Comparison of ENCODE assay signal across 8 cellular contexts in the genomic region with DNA sequence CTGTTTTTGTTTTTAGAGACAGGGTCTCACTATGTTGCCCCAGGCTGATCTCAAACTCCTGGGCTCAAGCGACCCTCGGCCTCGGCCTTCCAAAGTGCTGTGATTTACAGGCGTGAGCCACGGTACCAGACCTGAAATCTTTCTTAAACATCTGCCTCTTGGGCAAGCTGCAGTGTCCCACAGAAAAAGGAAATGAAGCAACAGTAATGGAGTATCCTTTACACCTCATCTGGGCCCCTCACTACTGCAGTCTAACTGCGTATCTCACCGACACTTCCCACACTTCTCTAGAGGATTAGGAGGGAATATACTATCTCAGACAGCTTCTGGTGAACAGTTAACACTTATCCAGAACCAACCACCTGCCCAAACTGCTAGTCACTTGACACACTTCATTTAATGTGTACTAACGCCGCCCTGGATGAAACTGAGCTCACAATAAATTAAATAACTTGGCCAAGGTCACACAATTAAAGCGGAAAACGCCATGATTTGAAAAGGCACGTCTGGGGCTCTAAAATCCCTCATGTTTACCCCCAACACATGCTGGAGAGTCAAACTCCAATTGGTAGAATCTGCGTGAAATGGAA. TPM values are rescaled to one million over a fixed set of nuclear protein-coding genes. Genes with fewer than 3 reads are reported as not detected.
DNase-seq lines count a peak whose midpoint lies in the region; ATAC-seq and TF ChIP-seq lines count a peak whose summit lies in the region.

No MANE protein-coding gene starts in this region.

- peaks cover 2% of the 10 kb centered on the region for H3K27me3 Mint-ChIP-seq in chondrocyte (ENCODE audit: low read depth)

- H2AFZ ChIP-seq in OCI-LY3 (ENCODE audit: low read depth, low read length), result no peak overlapping the region

- H3K27ac Mint-ChIP-seq in chondrocyte (ENCODE audit: unreplicated experiment), result peak overlapping the region; percentile 100

- peaks cover 5% of the 10 kb centered on the region for H3K36me3 Mint-ChIP-seq in chondrocyte (ENCODE audit: low read depth)

- H3K9me3 ChIP-seq in OCI-LY3 (ENCODE audit: insufficient read depth, low read length), result no peaks in the 10 kb centered on the region
- no peaks in the 10 kb centered on the region for H3K9me3 ChIP-seq in mucosa of stomach (ENCODE audit: control insufficient read depth, low read length)

- H3K4me1 ChIP-seq in OCI-LY3 (ENCODE audit: low read length) (peaks cover 22% of the 10 kb centered on the region), mucosa of stomach (ENCODE audit: control insufficient read depth, insufficient read depth, low read length) (peaks cover 11% of the 10 kb centered on the region)

- TF ChIP-seq CTCF in OCI-LY3 (IDR thresholded peaks at IDR 0.05; ENCODE audit: low read depth, low read length), result no peak
- no peak for TF ChIP-seq CTCF in chondrocyte (IDR thresholded peaks at IDR 0.05)

- H3K9me3 Mint-ChIP-seq in chondrocyte (ENCODE audit: low read depth), result no peaks in the 10 kb centered on the region

- DNase-seq in DMS53 (lab: John Stamatoyannopoulos, UW) (peak; percentile 20), DMS53 treated with DMSO at 0.1 percent for 48 hours (lab: John Stamatoyannopoulos, UW; ENCODE audit: unreplicated experiment) (no peak), chondrocyte (ENCODE audit: low spot score) (no peak), NCI-H1092 treated with DMSO at 0.1 percent for 48 hours (lab: John Stamatoyannopoulos, UW) (no peak), NCI-H226 (no peak)

- no peak for ATAC-seq in HG02884 (IDR thresholded peaks at IDR 0.05; ENCODE audit: unreplicated experiment)

- peak overlapping the region; percentile 90 for H3K27ac ChIP-seq in OCI-LY3 (ENCODE audit: low read length)

- H3K4me2 ChIP-seq in OCI-LY3 (ENCODE audit: low read length), result peak overlapping the region; percentile 84

- H3K4me1 Mint-ChIP-seq in chondrocyte (ENCODE audit: low read depth), result peaks cover 49% of the 10 kb centered on the region

- peaks cover 61% of the 10 kb centered on the region for H3K79me2 ChIP-seq in OCI-LY3 (ENCODE audit: low read length)

- peak overlapping the region; percentile 94 for H3K9ac ChIP-seq in OCI-LY3 (ENCODE audit: low read length)
- H3K9ac ChIP-seq in mucosa of stomach (ENCODE audit: low read length), result peak overlapping the region; percentile 96

- peaks cover 2% of the 10 kb centered on the region; the same call in 1 of the 2 replicates for H3K27me3 ChIP-seq in OCI-LY3 (ENCODE audit: low read depth, low read length)
- no peaks in the 10 kb centered on the region for H3K27me3 ChIP-seq in mucosa of stomach (ENCODE audit: control insufficient read depth, insufficient read depth, low read length)

- H3K36me3 ChIP-seq in OCI-LY3 (replicated peaks; ENCODE audit: low read depth, low read length), result peaks cover 4% of the 10 kb centered on the region
- no peaks in the 10 kb centered on the region for H3K36me3 ChIP-seq in mucosa of stomach (ENCODE audit: control insufficient read depth, insufficient read depth, low read length)

- H3K4me3 Mint-ChIP-seq in chondrocyte (ENCODE audit: unreplicated experiment), result peak overlapping the region; percentile 78

- H3K4me3 ChIP-seq in OCI-LY3 (ENCODE audit: low read length) (peak overlapping the region; percentile 97), mucosa of stomach (ENCODE audit: low read length) (peak overlapping the region; percentile 95)

- peaks cover 26% of the 10 kb centered on the region for H4K20me1 ChIP-seq in OCI-LY3 (ENCODE audit: insufficient read depth, low read length)

RNA-seq across cellular contexts. Expression of gene COX7A2L, which starts 1.0 kb away (rescaled TPM):
- total RNA-seq in chondrocyte, result 79.5 to 105 TPM (median 102 TPM) in 3 replicates
